In genomic region chr10:73911553-73912004, GRCh38 we compare ENCODE assay signal across 8 cellular contexts. TPM values are rescaled to one million over a fixed set of nuclear protein-coding genes. Genes with fewer than 3 reads are reported as not detected.
DNase-seq lines count a peak whose midpoint lies in the region; ATAC-seq and TF ChIP-seq lines count a peak whose summit lies in the region.

No MANE protein-coding gene starts in this region.

- H3K4me1 ChIP-seq in DOHH2 (ENCODE audit: control insufficient read depth, low read length) (peaks cover 41% of the 10 kb centered on the region), fibroblast of lung (ENCODE audit: control insufficient read depth, extremely low read depth, insufficient read depth, low read length) (peaks cover 38% of the 10 kb centered on the region), parathyroid adenoma (peaks cover 3% of the 10 kb centered on the region)

- H3K9ac ChIP-seq in fibroblast of lung (ENCODE audit: insufficient read depth, low read length) (peak overlapping the region; percentile 81), parathyroid adenoma (no peak overlapping the region)

- TF ChIP-seq CTCF in DOHH2 (IDR thresholded peaks at IDR 0.05; ENCODE audit: low read depth, low read length, poor library complexity, severe bottlenecking): peak; percentile 2
- no peak for TF ChIP-seq CTCF in fibroblast of lung (conservative IDR thresholded peaks at IDR 0.05 in 1 of 2, IDR thresholded peaks at IDR 0.05 in 1 of 2; ENCODE audit: low read depth in 1 of 2, low read length in 2 of 2)
- TF ChIP-seq CTCF in parathyroid adenoma (IDR thresholded peaks at IDR 0.05): no peak

- H2AFZ ChIP-seq in fibroblast of lung (ENCODE audit: low read length): no peak overlapping the region
- H2AFZ ChIP-seq in parathyroid adenoma: peak overlapping the region; percentile 80

- no peaks in the 10 kb centered on the region for H3K9me2 ChIP-seq in DOHH2 (replicated peaks; ENCODE audit: control insufficient read depth, low read length)

- H3K4me3 ChIP-seq in DOHH2 (ENCODE audit: low read length) (peak overlapping the region; percentile 78), fibroblast of lung (replicated peaks in 1 of 4; ENCODE audit: control extremely low read depth in 1 of 4, insufficient read depth in 1 of 4, low read depth in 3 of 4, low read length in 4 of 4) (peak overlapping the region; percentile 72 to 88 (median 84)), parathyroid adenoma (ENCODE audit: low read depth, low read length) (peak overlapping the region; percentile 3)

- no peaks in the 10 kb centered on the region for H3K9me3 ChIP-seq in DOHH2 (ENCODE audit: control insufficient read depth, insufficient read depth, low read length)
- no peaks in the 10 kb centered on the region for H3K9me3 ChIP-seq in fibroblast of lung (ENCODE audit: control insufficient read depth, insufficient read depth, low read depth, low read length)
- H3K9me3 ChIP-seq in parathyroid adenoma (ENCODE audit: control insufficient read depth, low read length): no peaks in the 10 kb centered on the region

- no peaks in the 10 kb centered on the region for H4K20me1 ChIP-seq in DOHH2 (ENCODE audit: control insufficient read depth, insufficient read depth, low read depth, low read length)
- no peaks in the 10 kb centered on the region for H4K20me1 ChIP-seq in fibroblast of lung (ENCODE audit: control insufficient read depth, extremely low read depth, insufficient read depth, low read length)

- H3F3A ChIP-seq in DOHH2 (ENCODE audit: control insufficient read depth, insufficient read depth): peaks cover 11% of the 10 kb centered on the region; the same call in 1 of the 2 replicates

- no peak for ATAC-seq in GM21786 (IDR thresholded peaks at IDR 0.05; ENCODE audit: unreplicated experiment)
- ATAC-seq in GM18511 (IDR thresholded peaks at IDR 0.05; ENCODE audit: unreplicated experiment): no peak

- H3K36me3 ChIP-seq in DOHH2 (ENCODE audit: control insufficient read depth, low read length) (no peaks in the 10 kb centered on the region; the same call in 1 of the 2 replicates), fibroblast of lung (ENCODE audit: control insufficient read depth, insufficient read depth, low read length) (peaks cover 28% of the 10 kb centered on the region), parathyroid adenoma (ENCODE audit: control insufficient read depth, insufficient read depth, low read length) (no peaks in the 10 kb centered on the region)

- H3K79me2 ChIP-seq in DOHH2 (ENCODE audit: control insufficient read depth, low read length) (no peaks in the 10 kb centered on the region), fibroblast of lung (ENCODE audit: control insufficient read depth, insufficient read depth, low read length) (peaks cover 44% of the 10 kb centered on the region), parathyroid adenoma (no peaks in the 10 kb centered on the region)

- H3K4me2 ChIP-seq in DOHH2 (ENCODE audit: low read length) (peak overlapping the region; percentile 92), fibroblast of lung (ENCODE audit: extremely low read depth, insufficient read depth, low read length) (peak overlapping the region; percentile 98), parathyroid adenoma (ENCODE audit: low read length) (peak overlapping the region; percentile 16)

- H3K27ac ChIP-seq in DOHH2 (ENCODE audit: low read depth, low read length): no peak overlapping the region
- peak overlapping the region; percentile 100 for H3K27ac ChIP-seq in fibroblast of lung (ENCODE audit: insufficient read depth, low read length)
- no peak overlapping the region for H3K27ac ChIP-seq in parathyroid adenoma

- H3K27me3 ChIP-seq in DOHH2 (ENCODE audit: control insufficient read depth, low read length): 0 out of 2 replicates have a peak, but pooled peaks cover 4% of the 10 kb centered on the region
- H3K27me3 ChIP-seq in fibroblast of lung (ENCODE audit: control insufficient read depth, insufficient read depth, low read length): no peaks in the 10 kb centered on the region
- no peaks in the 10 kb centered on the region for H3K27me3 ChIP-seq in parathyroid adenoma (ENCODE audit: control insufficient read depth, insufficient read depth, low read length)

- DNase-seq in RPMI7951 (ENCODE audit: low read depth): peak; percentile 38
- peak in 1 of 2 donors; percentile 57 for DNase-seq in fibroblast of lung (ENCODE audit: low read depth in 2 of 2)
- no peak for DNase-seq in activated gamma-delta T cell treated with Interleukin-2 at 50 U/mL for 16 hours
- no peak for DNase-seq in NCI-H510A (lab: John Stamatoyannopoulos, UW)

RNA-seq across cellular contexts. Expression of gene PLAU, which starts 0.6 kb away (rescaled TPM):
- 173 and 188 TPM in 2 replicates for total RNA-seq in RPMI7951 (2014; rRNA removed; shearing (Covaris generic))
- total RNA-seq in fibroblast of lung: 60.1 and 93.6 TPM in 2 replicates
- 98.9 and 332 TPM in 2 replicates for polyA plus RNA-seq in fibroblast of lung
- polyA plus RNA-seq in fibroblast of lung (2012): 90.2 and 305 TPM in 2 replicates
- polyA minus RNA-seq in fibroblast of lung (ENCODE audit: low replicate concordance): 90.1 and 281 TPM in 2 replicates

RNA-seq across cellular contexts. Expression of gene CAMK2G, which starts 37.2 kb away (rescaled TPM):
- 15.4 and 16.0 TPM in 2 replicates for total RNA-seq in RPMI7951 (2014; rRNA removed; shearing (Covaris generic))
- 19.8 and 25.9 TPM in 2 replicates for total RNA-seq in fibroblast of lung
- 26.6 and 32.2 TPM in 2 replicates for polyA plus RNA-seq in fibroblast of lung
- 18.0 and 23.2 TPM in 2 replicates for polyA plus RNA-seq in fibroblast of lung (2012)
- 27.2 and 39.5 TPM in 2 replicates for polyA minus RNA-seq in fibroblast of lung (ENCODE audit: low replicate concordance)

Comparison
In these comparisons a context has a peak if more than half of its experiments do, and no peak if none do; other contexts are left out.
1. H3K4me2 ChIP-seq: peak in every context shown above with its lines; median percentile 98 in fibroblast of lung; 92 in DOHH2; 16 in parathyroid adenoma.
2. H3K4me3 ChIP-seq: peak in every context shown above with its lines; median percentile 84 in fibroblast of lung; 78 in DOHH2; 3 in parathyroid adenoma.